Comparison of ENCODE assay signal across 8 cellular contexts in genomic region chr9:92501671-92502393, GRCh38. TPM values are rescaled to one million over a fixed set of nuclear protein-coding genes. Genes with fewer than 3 reads are reported as not detected.
DNase-seq lines count a peak whose midpoint lies in the region; ATAC-seq and TF ChIP-seq lines count a peak whose summit lies in the region.
"Had no signal": no experiment of that assay in that cellular context is flagged by ENCODE, and none has a peak within 500 bp of the region (broad histone marks: within the 10 kb centered on the region; RNA-seq: fewer than 3 reads in every experiment).

No MANE protein-coding gene starts in this region.

- no peaks in the 10 kb centered on the region for H3K9me3 ChIP-seq in HEK293 (ENCODE audit: control insufficient read depth, insufficient read depth, low read depth, low read length)
- no peaks in the 10 kb centered on the region for H3K9me3 ChIP-seq in upper lobe of right lung

- CTCF ChIA-PET in HEK293 (lab: Yijun Ruan, JAX), result interaction anchor here (0.6 to 1.7 kb wide), 6 partner anchors 11 to 289 kb away, joined by 3 to 5 read pairs (median 4); no protein-coding TSS in a partner anchor
- CTCF ChIA-PET in WTC11 (lab: Charles Lee), result interaction anchor here (0.6 to 1.8 kb wide), 20 partner anchors 11 to 289 kb away, joined by 3 to 6 read pairs (median 4); partner anchors contain the start of gene IPPK

- H3K4me1 ChIP-seq in HEK293 (ENCODE audit: control insufficient read depth, insufficient read depth, low read length), result no peaks in the 10 kb centered on the region
- no peaks in the 10 kb centered on the region for H3K4me1 ChIP-seq in upper lobe of right lung

- POLR2A ChIA-PET in HEK293 (lab: Yijun Ruan, JAX), result no interaction called here
- POLR2A ChIA-PET in WTC11 (lab: Charles Lee), result no interaction called here

- H3K27me3 ChIP-seq in upper lobe of right lung, result no peaks in the 10 kb centered on the region

- TF ChIP-seq CTCF in HEK293 (tag by site-specific recombination; IDR thresholded peaks at IDR 0.05) (peak; percentile 25; the same call in 1 of the 2 replicates), WTC11 (IDR thresholded peaks at IDR 0.05) (no peak), upper lobe of right lung (IDR thresholded peaks at IDR 0.05) (peak; percentile 34)

- peaks cover 4% of the 10 kb centered on the region for H3K4me1 Mint-ChIP-seq in WTC11

- no peaks in the 10 kb centered on the region for H3K36me3 Mint-ChIP-seq in WTC11

- DNase-seq in EL (peak; percentile 31), WTC11 (ENCODE audit: low spot score) (peak; percentile 44), iPS DF 4.7 (ENCODE audit: extremely low read depth, low spot score) (peak; percentile 28), upper lobe of right lung (no peak)
- DNase-seq in stimulated activated CD8-positive, alpha-beta memory T cell treated with anti-CD3 and anti-CD28 coated beads, Interleukin-4, amount 100 ng/mL, for 48 hours, result no peak
- no peak for DNase-seq in activated CD8-positive, alpha-beta memory T cell treated with anti-CD3 and anti-CD28 coated beads, Interleukin-2, amount 50 U/mL, for 48 hours

- no peak overlapping the region for H3K4me3 ChIP-seq in HEK293 (ENCODE audit: low read depth, low read length)
- H3K4me3 ChIP-seq in upper lobe of right lung, result no peak overlapping the region
- H3K4me3 ChIP-seq: skin epidermis had no signal

- no peaks in the 10 kb centered on the region for H3K36me3 ChIP-seq in HEK293 (ENCODE audit: control insufficient read depth in 2 of 2, insufficient read depth in 1 of 2, low read length in 2 of 2)
- H3K36me3 ChIP-seq in upper lobe of right lung, result no peaks in the 10 kb centered on the region

- H3K27ac ChIP-seq in HEK293 (ENCODE audit: extremely low read depth, low read depth, low read length) (no peak overlapping the region), upper lobe of right lung (no peak overlapping the region)

- peak; percentile 89 for ATAC-seq in WTC11
- ATAC-seq in upper lobe of right lung, result peak; percentile 76

- no peak overlapping the region for H3K27ac Mint-ChIP-seq in WTC11

- H3K9me3 Mint-ChIP-seq in WTC11, result no peaks in the 10 kb centered on the region

- intact Hi-C loops in upper lobe of right lung (cut with DNase I), result no loop called here

- no peak overlapping the region for H3K4me3 Mint-ChIP-seq in WTC11

- no peaks in the 10 kb centered on the region for H3K27me3 Mint-ChIP-seq in WTC11 (ENCODE audit: low read depth)

TF ChIP-seq in HEK293, 187 proteins besides CTCF, POLR2A, EP300 and RAD21 (continues in another document):
- no peak for TF ChIP-seq BCL6B (tag by site-specific recombination; IDR thresholded peaks at IDR 0.05)
- TF ChIP-seq SALL2 (tag by site-specific recombination; IDR thresholded peaks at IDR 0.05; ENCODE audit: borderline replicate concordance), result no peak
- no peak for TF ChIP-seq ZNF639 (tag by site-specific recombination; IDR thresholded peaks at IDR 0.05)
- no peak for TF ChIP-seq ZNF133 (tag by site-specific recombination; IDR thresholded peaks at IDR 0.05)
- no peak for TF ChIP-seq KLF9 (tag by site-specific recombination; IDR thresholded peaks at IDR 0.05; ENCODE audit: low read depth)
- TF ChIP-seq, protein P1, sequence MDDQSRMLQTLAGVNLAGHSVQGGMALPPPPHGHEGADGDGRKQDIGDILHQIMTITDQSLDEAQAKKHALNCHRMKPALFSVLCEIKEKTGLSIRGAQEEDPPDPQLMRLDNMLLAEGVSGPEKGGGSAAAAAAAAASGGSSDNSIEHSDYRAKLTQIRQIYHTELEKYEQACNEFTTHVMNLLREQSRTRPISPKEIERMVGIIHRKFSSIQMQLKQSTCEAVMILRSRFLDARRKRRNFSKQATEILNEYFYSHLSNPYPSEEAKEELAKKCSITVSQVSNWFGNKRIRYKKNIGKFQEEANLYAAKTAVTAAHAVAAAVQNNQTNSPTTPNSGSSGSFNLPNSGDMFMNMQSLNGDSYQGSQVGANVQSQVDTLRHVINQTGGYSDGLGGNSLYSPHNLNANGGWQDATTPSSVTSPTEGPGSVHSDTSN (CRISPR knock-in tag; IDR thresholded peaks at IDR 0.05), result no peak
- no peak for TF ChIP-seq ZNF621 (tag by site-specific recombination; IDR thresholded peaks at IDR 0.05)
- no peak for TF ChIP-seq ZNF112 (tag by site-specific recombination; IDR thresholded peaks at IDR 0.05)

TF ChIP-seq in WTC11, 78 proteins besides CTCF, POLR2A, EP300 and RAD21 (continues in another document):
- no peak for TF ChIP-seq SMAD4 (CRISPR knock-in tag; IDR thresholded peaks at IDR 0.05)
- TF ChIP-seq AR (CRISPR knock-in tag; IDR thresholded peaks at IDR 0.05), result no peak
- no peak for TF ChIP-seq PREB (CRISPR knock-in tag; IDR thresholded peaks at IDR 0.05; ENCODE audit: borderline replicate concordance)
- TF ChIP-seq, protein P2, sequence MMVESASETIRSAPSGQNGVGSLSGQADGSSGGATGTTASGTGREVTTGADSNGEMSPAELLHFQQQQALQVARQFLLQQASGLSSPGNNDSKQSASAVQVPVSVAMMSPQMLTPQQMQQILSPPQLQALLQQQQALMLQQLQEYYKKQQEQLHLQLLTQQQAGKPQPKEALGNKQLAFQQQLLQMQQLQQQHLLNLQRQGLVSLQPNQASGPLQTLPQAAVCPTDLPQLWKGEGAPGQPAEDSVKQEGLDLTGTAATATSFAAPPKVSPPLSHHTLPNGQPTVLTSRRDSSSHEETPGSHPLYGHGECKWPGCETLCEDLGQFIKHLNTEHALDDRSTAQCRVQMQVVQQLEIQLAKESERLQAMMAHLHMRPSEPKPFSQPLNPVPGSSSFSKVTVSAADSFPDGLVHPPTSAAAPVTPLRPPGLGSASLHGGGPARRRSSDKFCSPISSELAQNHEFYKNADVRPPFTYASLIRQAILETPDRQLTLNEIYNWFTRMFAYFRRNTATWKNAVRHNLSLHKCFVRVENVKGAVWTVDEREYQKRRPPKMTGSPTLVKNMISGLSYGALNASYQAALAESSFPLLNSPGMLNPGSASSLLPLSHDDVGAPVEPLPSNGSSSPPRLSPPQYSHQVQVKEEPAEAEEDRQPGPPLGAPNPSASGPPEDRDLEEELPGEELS (CRISPR knock-in tag; IDR thresholded peaks at IDR 0.05), result no peak
- TF ChIP-seq ZNF423 (CRISPR knock-in tag; IDR thresholded peaks at IDR 0.05), result no peak
- no peak for TF ChIP-seq ZNF396 (CRISPR knock-in tag; IDR thresholded peaks at IDR 0.05; ENCODE audit: borderline replicate concordance)
- TF ChIP-seq JUN (CRISPR knock-in tag; IDR thresholded peaks at IDR 0.05), result no peak

RNA-seq across cellular contexts. Expression of gene ASPN, which starts 19.5 kb away (rescaled TPM):
- total RNA-seq in WTC11 (2021), result not detected in 3 replicates
- 7.5 TPM for total RNA-seq in upper lobe of right lung

RNA-seq across cellular contexts. Expression of gene ECM2, which starts 34.0 kb away (rescaled TPM):
- total RNA-seq in WTC11 (2021) (not detected in 3 replicates), upper lobe of right lung (13.8 TPM)

Comparison
In these comparisons a context has a peak if more than half of its experiments do, and no peak if none do; other contexts are left out.
1. DNase-seq: peak in EL (single experiment), WTC11 (single experiment) and iPS DF 4.7 (single experiment); none in upper lobe of right lung (single experiment), stimulated activated CD8-positive, alpha-beta memory T cell treated with anti-CD3 and anti-CD28 coated beads, Interleukin-4, amount 100 ng/mL, for 48 hours (single experiment) and activated CD8-positive, alpha-beta memory T cell treated with anti-CD3 and anti-CD28 coated beads, Interleukin-2, amount 50 U/mL, for 48 hours (single experiment).
2. RNA of gene ECM2, which starts 34.0 kb away (total RNA-seq): 13.8 TPM in upper lobe of right lung (single experiment); not detected in WTC11; every median in the first group is over 10 times any median in the second.